Comparison of ENCODE assay signal across 6 cellular contexts in genomic region chr17:34117332-34117731, GRCh38.
"Had no signal": no experiment of that assay in that cellular context is flagged by ENCODE, and none has a peak within 500 bp of the region (broad histone marks: within the 10 kb centered on the region; RNA-seq: fewer than 3 reads in every experiment).

No MANE protein-coding gene starts in this region.

- H3K4me1 ChIP-seq: HAP-1 had no signal

- H3K9me3 ChIP-seq: HAP-1 had no signal

- H3K27ac Mint-ChIP-seq: HFFc6 had no signal

- H3K36me3 ChIP-seq: HAP-1 had no signal

- H2AFZ ChIP-seq: GM23248 had no signal

- H3K27ac ChIP-seq: GM23248 had no signal

- DNase-seq: GM23248, GOT3, H7, HFFc6, IMR-90 had no signal

- H3K4me3 ChIP-seq: GM23248, HAP-1 had no signal

- H3K4me3 Mint-ChIP-seq: HFFc6 had no signal
